ENCODE assay signal across 8 cellular contexts in genomic region chr18:63788447-63789096, GRCh38. TPM values are rescaled to one million over a fixed set of nuclear protein-coding genes. Genes with fewer than 3 reads are reported as not detected.
DNase-seq lines count a peak whose midpoint lies in the region; ATAC-seq and TF ChIP-seq lines count a peak whose summit lies in the region.

No MANE protein-coding gene starts in this region.

- no peak overlapping the region for H3K4me3 Mint-ChIP-seq in activated CD4-positive, alpha-beta T cell treated with anti-CD3 and anti-CD28 coated beads, Interleukin-2, amount 10 ng/mL, durations not matched to agents 24 days and 14 days
- no peak overlapping the region for H3K4me3 Mint-ChIP-seq in stimulated activated effector memory CD8-positive, alpha-beta T cell treated with anti-CD3 and anti-CD28 coated beads, Interleukin-12 subunit alpha, Interleukin-12 subunit beta, amount 100 ng/mL, for 72 hours

- DNase-seq in EL = peak; percentile 95
- peak; percentile 65 for DNase-seq in activated CD4-positive, alpha-beta T cell treated with anti-CD3 and anti-CD28 coated beads, Interleukin-2, amount 10 ng/mL, durations not matched to agents 24 days and 14 days
- DNase-seq in fibroblast of villous mesenchyme (ENCODE audit: low read depth) = peak; percentile 61
- DNase-seq in stimulated activated effector memory CD8-positive, alpha-beta T cell treated with anti-CD3 and anti-CD28 coated beads, Interleukin-12 subunit alpha, Interleukin-12 subunit beta, amount 100 ng/mL, for 72 hours (ENCODE audit: low spot score in 2 of 2) = peak; percentile 5 to 55
- DNase-seq in cerebellum (ENCODE audit: low spot score) = no peak
- DNase-seq in medulla oblongata (ENCODE audit: extremely low spot score) = no peak

- no peak overlapping the region for H3K4me3 ChIP-seq in fibroblast of villous mesenchyme (ENCODE audit: low read depth, low read length)

- H3K36me3 Mint-ChIP-seq in activated CD4-positive, alpha-beta T cell treated with anti-CD3 and anti-CD28 coated beads, Interleukin-2, amount 10 ng/mL, durations not matched to agents 24 days and 14 days (ENCODE audit: low read depth) = no peaks in the 10 kb centered on the region
- H3K36me3 Mint-ChIP-seq in stimulated activated effector memory CD8-positive, alpha-beta T cell treated with anti-CD3 and anti-CD28 coated beads, Interleukin-12 subunit alpha, Interleukin-12 subunit beta, amount 100 ng/mL, for 72 hours = no peaks in the 10 kb centered on the region

- ATAC-seq in HG03442 (IDR thresholded peaks at IDR 0.05; ENCODE audit: unreplicated experiment) = peak; percentile 90
- peak; percentile 100 for ATAC-seq in stimulated activated effector memory CD8-positive, alpha-beta T cell treated with anti-CD3 and anti-CD28 coated beads, Interleukin-12 subunit alpha, Interleukin-12 subunit beta, amount 100 ng/mL, for 72 hours
- no peak for ATAC-seq in HG03095 (IDR thresholded peaks at IDR 0.05; ENCODE audit: unreplicated experiment)

- intact Hi-C loops in activated CD4-positive, alpha-beta T cell treated with anti-CD3 and anti-CD28 coated beads, Interleukin-2, amount 10 ng/mL, durations not matched to agents 24 days and 14 days (cut with micrococcal nuclease) = no loop called here

- H3K27ac Mint-ChIP-seq in activated CD4-positive, alpha-beta T cell treated with anti-CD3 and anti-CD28 coated beads, Interleukin-2, amount 10 ng/mL, durations not matched to agents 24 days and 14 days = no peak overlapping the region
- H3K27ac Mint-ChIP-seq in stimulated activated effector memory CD8-positive, alpha-beta T cell treated with anti-CD3 and anti-CD28 coated beads, Interleukin-12 subunit alpha, Interleukin-12 subunit beta, amount 100 ng/mL, for 72 hours = no peak overlapping the region

- H3K9me3 Mint-ChIP-seq in activated CD4-positive, alpha-beta T cell treated with anti-CD3 and anti-CD28 coated beads, Interleukin-2, amount 10 ng/mL, durations not matched to agents 24 days and 14 days = peaks cover 4% of the 10 kb centered on the region
- H3K9me3 Mint-ChIP-seq in stimulated activated effector memory CD8-positive, alpha-beta T cell treated with anti-CD3 and anti-CD28 coated beads, Interleukin-12 subunit alpha, Interleukin-12 subunit beta, amount 100 ng/mL, for 72 hours = no peaks in the 10 kb centered on the region

- TF ChIP-seq CTCF in fibroblast of villous mesenchyme (IDR thresholded peaks at IDR 0.05; ENCODE audit: insufficient read depth, low read depth, low read length) = no peak

- no peaks in the 10 kb centered on the region for H3K4me1 Mint-ChIP-seq in activated CD4-positive, alpha-beta T cell treated with anti-CD3 and anti-CD28 coated beads, Interleukin-2, amount 10 ng/mL, durations not matched to agents 24 days and 14 days
- H3K4me1 Mint-ChIP-seq in stimulated activated effector memory CD8-positive, alpha-beta T cell treated with anti-CD3 and anti-CD28 coated beads, Interleukin-12 subunit alpha, Interleukin-12 subunit beta, amount 100 ng/mL, for 72 hours = peaks cover 10% of the 10 kb centered on the region

- H3K27me3 Mint-ChIP-seq in activated CD4-positive, alpha-beta T cell treated with anti-CD3 and anti-CD28 coated beads, Interleukin-2, amount 10 ng/mL, durations not matched to agents 24 days and 14 days = no peaks in the 10 kb centered on the region

RNA-seq across cellular contexts. Expression of gene SERPINB7, which starts 13.4 kb away (rescaled TPM):
- not detected in 2 replicates for total RNA-seq in activated CD4-positive, alpha-beta T cell treated with anti-CD3 and anti-CD28 coated beads, Interleukin-2, amount 10 ng/mL, durations not matched to agents 24 days and 14 days
- 6.1 and 13.0 TPM in 2 replicates for total RNA-seq in fibroblast of villous mesenchyme
- total RNA-seq in cerebellum = not detected

Comparison
In these comparisons a context has a peak if more than half of its experiments do, and no peak if none do; other contexts are left out.
1. DNase-seq: peak in EL (single experiment), activated CD4-positive, alpha-beta T cell treated with anti-CD3 and anti-CD28 coated beads, Interleukin-2, amount 10 ng/mL, durations not matched to agents 24 days and 14 days (single experiment), fibroblast of villous mesenchyme (single experiment) and stimulated activated effector memory CD8-positive, alpha-beta T cell treated with anti-CD3 and anti-CD28 coated beads, Interleukin-12 subunit alpha, Interleukin-12 subunit beta, amount 100 ng/mL, for 72 hours (2 of 2); none in cerebellum (single experiment) and medulla oblongata (single experiment).